ENCODE assay signal across 18 cellular contexts in genomic region chr2:143545059-143545458, GRCh38.
A peak's percentile ranks its signal among the peaks of the same experiment; 100 is the strongest.
DNase-seq lines count a peak whose midpoint lies in the region; ATAC-seq and TF ChIP-seq lines count a peak whose summit lies in the region.
"Had no signal": no experiment of that assay in that cellular context is flagged by ENCODE, and none has a peak within 500 bp of the region (broad histone marks: within the 10 kb centered on the region; RNA-seq: fewer than 3 reads in every experiment).

No MANE protein-coding gene starts in this region.

- H3K36me3 Mint-ChIP-seq in chondrocyte (ENCODE audit: low read depth) (peaks cover 3% of the 10 kb centered on the region), neural progenitor cell (peaks cover 7% of the 10 kb centered on the region)

- H3F3A ChIP-seq in SK-N-SH (replicated peaks; ENCODE audit: insufficient read depth) (no peaks in the 10 kb centered on the region), neural progenitor cell (ENCODE audit: low read depth) (no peaks in the 10 kb centered on the region)

- H2AFZ ChIP-seq in SK-N-SH (ENCODE audit: low read depth) = no peak overlapping the region
- no peak overlapping the region for H2AFZ ChIP-seq in neural progenitor cell (replicated peaks)

- TF ChIP-seq CTCF in SK-N-SH (IDR thresholded peaks at IDR 0.05) (no peak), chondrocyte (IDR thresholded peaks at IDR 0.05) (no peak), neural progenitor cell (IDR thresholded peaks at IDR 0.05) (no peak)

- H3K27me3 Mint-ChIP-seq in chondrocyte (ENCODE audit: low read depth) (no peaks in the 10 kb centered on the region), neural progenitor cell (ENCODE audit: insufficient read depth, low read depth) (no peaks in the 10 kb centered on the region)
- H3K27me3 Mint-ChIP-seq: activated B cell treated with CpG ODN at 0.5 μM for 24 hours, B cell, progenitor cell of endocrine pancreas had no signal

- H3K9me2 ChIP-seq in SK-N-SH = no peaks in the 10 kb centered on the region

- H3K27ac ChIP-seq in SK-N-SH (ENCODE audit: low read depth in 2 of 2, low read length in 1 of 2) (peak overlapping the region in 1 of 2 experiments; percentile 69; a peak in 2 of 4 replicates), neural progenitor cell (peak overlapping the region; percentile 3)
- H3K27ac ChIP-seq: 22Rv1, dorsolateral prefrontal cortex had no signal

- H3K79me2 ChIP-seq in SK-N-SH (ENCODE audit: insufficient read depth) (no peaks in the 10 kb centered on the region), neural progenitor cell (ENCODE audit: low read depth) (no peaks in the 10 kb centered on the region)

- ATAC-seq in SK-N-SH treated with all-trans-retinoic acid at 6 μM for 48 hours = no peak
- ATAC-seq: HCT116 had no signal

- H3K4me1 Mint-ChIP-seq in chondrocyte (ENCODE audit: low read depth) (peaks cover 21% of the 10 kb centered on the region), neural progenitor cell (peaks cover 5% of the 10 kb centered on the region)

- 92% methylated on average over 2 of the region's 2 CpGs for WGBS in SK-N-SH (ENCODE audit: low lambda C conversion rate)

- H3K9me3 ChIP-seq in SK-N-SH = no peaks in the 10 kb centered on the region
- no peaks in the 10 kb centered on the region for H3K9me3 ChIP-seq in neural progenitor cell (ENCODE audit: low read depth)

- no peak overlapping the region for H3K4me2 ChIP-seq in SK-N-SH
- H3K4me2 ChIP-seq in neural progenitor cell = peak overlapping the region; percentile 42

- H3K9me3 Mint-ChIP-seq in chondrocyte (ENCODE audit: low read depth) (peaks cover 12% of the 10 kb centered on the region), neural progenitor cell (peaks cover 13% of the 10 kb centered on the region)
- H3K9me3 Mint-ChIP-seq: activated B cell treated with CpG ODN at 0.5 μM for 24 hours had no signal

- H3K4me3 Mint-ChIP-seq in chondrocyte (ENCODE audit: unreplicated experiment) (no peak overlapping the region), neural progenitor cell (no peak overlapping the region)
- H3K4me3 Mint-ChIP-seq: activated B cell treated with CpG ODN at 0.5 μM for 24 hours, B cell had no signal

- H3K36me3 ChIP-seq in SK-N-SH (replicated peaks in 1 of 2; ENCODE audit: control insufficient read depth in 1 of 2, insufficient read depth in 2 of 2, low read length in 1 of 2) (no peaks in the 10 kb centered on the region), neural progenitor cell (peaks cover 4% of the 10 kb centered on the region)

- TF ChIP-seq EP300 in SK-N-SH (IDR thresholded peaks at IDR 0.05; ENCODE audit: borderline replicate concordance in 1 of 2, low read depth in 1 of 2, low read length in 1 of 2) = peak in 1 of 2 experiments; percentile 73; a peak in 2 of 4 replicates

- no peak for TF ChIP-seq RAD21 in SK-N-SH (IDR thresholded peaks at IDR 0.05; ENCODE audit: low read length)

- H3K27ac Mint-ChIP-seq in chondrocyte (ENCODE audit: unreplicated experiment) (peak overlapping the region; percentile 19), neural progenitor cell (no peak overlapping the region)
- H3K27ac Mint-ChIP-seq: activated B cell treated with CpG ODN at 0.5 μM for 24 hours, B cell, progenitor cell of endocrine pancreas had no signal

- CTCF ChIA-PET in SK-N-SH (lab: Yijun Ruan, JAX) = no interaction called here

- no peaks in the 10 kb centered on the region for H3K27me3 ChIP-seq in SK-N-SH (ENCODE audit: insufficient read depth)
- H3K27me3 ChIP-seq in neural progenitor cell = no peaks in the 10 kb centered on the region
- H3K27me3 ChIP-seq: dorsolateral prefrontal cortex had no signal

- no peaks in the 10 kb centered on the region for H4K20me1 ChIP-seq in SK-N-SH (ENCODE audit: insufficient read depth)
- H4K20me1 ChIP-seq in neural progenitor cell (ENCODE audit: low read depth) = no peaks in the 10 kb centered on the region

- H3K9ac ChIP-seq in SK-N-SH = no peak overlapping the region
- H3K9ac ChIP-seq in neural progenitor cell = no peak overlapping the region

- POLR2A ChIA-PET in SK-N-SH (lab: Yijun Ruan, JAX) = interaction anchor here (1.2 kb wide), 1 partner anchor 19 kb away, joined by 3 read pairs; no protein-coding TSS in a partner anchor

- peaks cover 0 to 10% of the 10 kb centered on the region in 2 experiments; a peak in 2 of 4 replicates for H3K4me1 ChIP-seq in SK-N-SH (ENCODE audit: control insufficient read depth in 1 of 2, insufficient read depth in 2 of 2, low read depth in 1 of 2, low read length in 1 of 2)
- H3K4me1 ChIP-seq in neural progenitor cell = peaks cover 19% of the 10 kb centered on the region

- DNase-seq in SK-N-SH (peak; percentile 34), chondrocyte (ENCODE audit: low spot score) (no peak), neural progenitor cell (ENCODE audit: low spot score) (no peak), AG08395 (ENCODE audit: low spot score) (no peak), kidney glomerular epithelial cell (lab: John Stamatoyannopoulos, UW) (no peak), KG1 (lab: John Stamatoyannopoulos, UW) (no peak)
- peak; percentile 48 for DNase-seq in Jurkat, Clone E6-1 (ENCODE audit: low read depth, low spot score)
- DNase-seq: activated B cell treated with CpG ODN at 0.5 μM for 24 hours; dorsolateral prefrontal cortex; NCI-H2107; NCI-H524 treated with DMSO at 0.1 percent for 48 hours; stimulated activated CD4-positive, alpha-beta T cell treated with anti-CD3 and anti-CD28 coated beads, Interleukin-4, amount 100 ng/mL, for 24 hours; substantia nigra had no signal

- H3K4me3 ChIP-seq in SK-N-SH (ENCODE audit: low read depth in 2 of 2, low read length in 1 of 2) (no peak overlapping the region), neural progenitor cell (no peak overlapping the region)
- no peak overlapping the region for H3K4me3 ChIP-seq in Jurkat, Clone E6-1 (ENCODE audit: low read length)
- H3K4me3 ChIP-seq: dorsolateral prefrontal cortex had no signal

TF ChIP-seq in SK-N-SH, 30 proteins besides CTCF, POLR2A, EP300 and RAD21 (continues in another document):
- no peak for TF ChIP-seq ELF1 (IDR thresholded peaks at IDR 0.05)
- TF ChIP-seq USF1 (IDR thresholded peaks at IDR 0.05; ENCODE audit: borderline replicate concordance, low read depth) = no peak
- 0 out of 2 replicates have a peak, but pooled peaks have one; percentile 16 for TF ChIP-seq GATA2 (CRISPR knock-in tag; IDR thresholded peaks at IDR 0.05)
- TF ChIP-seq POLR2AphosphoS5 (IDR thresholded peaks at IDR 0.05; ENCODE audit: low read depth, low read length) = no peak
- TF ChIP-seq RCOR1 (IDR thresholded peaks at IDR 0.05; ENCODE audit: low read length) = no peak; the same call in 1 of the 2 replicates
- no peak for TF ChIP-seq RXRA (IDR thresholded peaks at IDR 0.05; ENCODE audit: borderline replicate concordance, low read depth)
- TF ChIP-seq SIN3A (IDR thresholded peaks at IDR 0.05; ENCODE audit: borderline replicate concordance, low read depth, low read length) = no peak
- TF ChIP-seq FOXM1 (IDR thresholded peaks at IDR 0.05; ENCODE audit: low read depth) = no peak

TF ChIP-seq in SK-N-SH treated with all-trans-retinoic acid at 6 μM for 48 hours, 23 proteins besides CTCF, POLR2A, EP300 and RAD21:
- TF ChIP-seq ZNF8 (CRISPR knock-in tag; IDR thresholded peaks at IDR 0.05) = no peak
- no peak for TF ChIP-seq CSDC2 (CRISPR knock-in tag; IDR thresholded peaks at IDR 0.05)
- TF ChIP-seq ZNF70 (CRISPR knock-in tag; IDR thresholded peaks at IDR 0.05) = no peak
- TF ChIP-seq PPARA (CRISPR knock-in tag; IDR thresholded peaks at IDR 0.05; ENCODE audit: borderline replicate concordance) = no peak
- no peak for TF ChIP-seq GLIS3 (CRISPR knock-in tag; IDR thresholded peaks at IDR 0.05)
- no peak for TF ChIP-seq ZC3H10 (CRISPR knock-in tag; IDR thresholded peaks at IDR 0.05)
- TF ChIP-seq OSR1 (CRISPR knock-in tag; IDR thresholded peaks at IDR 0.05) = no peak
- no peak for TF ChIP-seq RARB (CRISPR knock-in tag; IDR thresholded peaks at IDR 0.05)
- no peak for TF ChIP-seq ESRRG (CRISPR knock-in tag; IDR thresholded peaks at IDR 0.05)
- no peak for TF ChIP-seq TCF4 (CRISPR knock-in tag; IDR thresholded peaks at IDR 0.05; ENCODE audit: borderline replicate concordance)
- TF ChIP-seq ARNTL (CRISPR knock-in tag; IDR thresholded peaks at IDR 0.05; ENCODE audit: borderline replicate concordance, low read depth) = no peak
- no peak for TF ChIP-seq BACH2 (CRISPR knock-in tag; IDR thresholded peaks at IDR 0.05; ENCODE audit: borderline replicate concordance)
TF ChIP-seq in SK-N-SH treated with all-trans-retinoic acid at 6 μM for 48 hours: peak in this region for 0.

Comparison
In these comparisons a context has a peak if more than half of its experiments do, and no peak if none do; other contexts are left out.
1. DNase-seq: peak in SK-N-SH (single experiment) and Jurkat, Clone E6-1 (single experiment); none in chondrocyte (single experiment), neural progenitor cell (single experiment), AG08395 (single experiment), kidney glomerular epithelial cell (single experiment) and KG1 (single experiment).